In the genomic region with DNA sequence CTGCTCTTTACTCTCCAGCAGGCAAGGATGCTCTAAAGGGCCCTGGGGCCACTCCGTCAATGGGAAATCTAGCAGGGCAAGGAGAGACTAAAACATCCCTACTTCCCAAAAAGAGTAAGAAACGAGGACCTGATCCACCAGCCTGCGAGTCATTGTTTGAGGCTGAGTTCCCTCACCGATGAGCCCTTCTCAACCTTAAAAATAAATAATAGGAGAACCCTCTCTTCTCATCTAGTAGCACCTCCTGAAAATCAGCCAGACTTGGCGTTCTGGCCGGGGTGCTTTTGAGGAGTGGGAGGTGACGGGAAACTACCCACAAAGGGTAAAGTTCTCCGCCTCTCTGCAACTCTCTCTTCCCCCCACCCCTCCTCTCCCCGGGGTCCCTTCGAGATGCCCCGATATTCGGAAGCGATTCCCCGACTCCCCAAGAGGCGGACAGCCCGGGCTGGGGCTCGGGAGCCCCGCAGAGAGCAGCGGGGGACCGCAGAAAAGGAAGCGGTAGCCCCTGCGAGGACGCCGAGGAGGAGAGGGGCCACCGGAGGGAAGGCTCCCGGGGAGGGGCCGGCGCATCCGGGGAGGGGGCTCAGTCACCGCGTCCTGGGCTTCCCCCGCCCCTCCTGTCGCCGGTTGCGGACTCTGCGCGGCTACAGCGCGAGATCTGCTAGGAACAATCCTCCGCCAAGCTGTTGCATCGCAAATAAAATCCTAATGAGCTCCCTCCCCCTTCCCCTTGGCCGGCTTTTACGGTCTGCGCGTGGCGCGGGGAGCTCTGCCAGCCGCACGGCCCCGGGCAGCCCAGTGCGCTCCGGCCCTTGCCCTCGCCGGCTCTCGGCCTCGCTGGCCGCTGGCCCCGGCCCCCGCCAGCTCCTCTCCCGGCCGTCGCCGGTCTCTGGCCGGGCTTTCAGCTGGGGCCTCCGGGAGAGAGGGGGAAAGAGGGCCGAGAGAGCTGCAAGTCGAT, we compare ENCODE assay signal across 1 cellular context.
TF ChIP-seq lines count a peak whose summit lies in the region.

No MANE protein-coding gene starts in this region.

TF ChIP-seq in endothelial cell of umbilical vein, 7 proteins besides CTCF, POLR2A, EP300 and RAD21:
- peak; percentile 73 for TF ChIP-seq EZH2 (IDR thresholded peaks at IDR 0.05; ENCODE audit: borderline replicate concordance, low read depth, low read length, severe bottlenecking)
- no peak for TF ChIP-seq JUN (IDR thresholded peaks at IDR 0.05; ENCODE audit: borderline replicate concordance, insufficient read depth, insufficient read length, low read depth)
